ENCODE assay signal across 33 cellular contexts in the genomic region with DNA sequence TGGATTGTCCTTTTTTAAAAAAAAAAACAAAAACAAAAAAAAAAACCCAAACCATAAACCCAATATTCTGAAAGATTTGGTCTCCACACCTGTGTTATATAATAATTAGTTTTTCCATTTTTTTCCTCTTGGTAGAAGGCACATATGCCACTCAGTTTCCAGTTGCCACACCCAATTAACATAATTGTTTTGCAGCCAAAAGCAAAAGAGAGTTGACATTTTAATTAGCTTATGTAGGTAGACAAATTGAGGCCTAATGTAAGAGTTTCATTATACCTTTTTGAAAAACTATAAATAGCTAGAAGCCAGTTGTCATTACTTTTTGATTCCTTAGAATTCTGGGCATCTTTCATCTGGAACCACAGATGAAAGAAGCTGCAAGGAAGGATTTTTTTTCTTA.
"Had no signal": no experiment of that assay in that cellular context is flagged by ENCODE, and none has a peak within 500 bp of the region (broad histone marks: within the 10 kb centered on the region; RNA-seq: fewer than 3 reads in every experiment).

No MANE protein-coding gene starts in this region.

- ATAC-seq: activated T-cell treated with anti-CD3 and anti-CD28 coated beads, Interleukin-2, amount 50 U/mL, for 72 hours; activated T-helper 17 cell treated with anti-CD3 and anti-CD28 coated beads, Interleukin-2, amount 50 U/mL, for 72 hours; PC-3 had no signal

- H3K36me3 Mint-ChIP-seq: activated naive CD4-positive, alpha-beta T cell treated with anti-CD3 and anti-CD28 coated beads, Interleukin-2, amount 50 U/mL, for 24 hours had no signal

- H3K27me3 Mint-ChIP-seq: activated B cell treated with CpG ODN at 0.5 μM for 24 hours; activated CD4-positive, alpha-beta memory T cell treated with anti-CD3 and anti-CD28 coated beads, Interleukin-2, amount 10 ng/mL, durations not matched to agents 7 days and 5 days; activated naive CD4-positive, alpha-beta T cell treated with anti-CD3 and anti-CD28 coated beads, Interleukin-2, amount 50 U/mL, for 24 hours; activated naive CD8-positive, alpha-beta T cell treated with anti-CD3 and anti-CD28 coated beads, Interleukin-2, amount 10 ng/mL, durations not matched to agents 7 days and 5 days; activated T-helper 17 cell treated with anti-CD3 and anti-CD28 coated beads, Interleukin-2, amount 50 U/mL, for 72 hours had no signal

- DNase-seq: activated B cell treated with CpG ODN at 0.5 μM for 24 hours; activated CD4-positive, alpha-beta memory T cell treated with anti-CD3 and anti-CD28 coated beads, Interleukin-2, amount 10 ng/mL, durations not matched to agents 7 days and 5 days; activated CD4-positive, alpha-beta T cell treated with anti-CD3 and anti-CD28 coated beads for 1 hour; activated CD4-positive, alpha-beta T cell treated with anti-CD3 and anti-CD28 coated beads for 48 hours; activated CD8-positive, alpha-beta memory T cell treated with anti-CD3 and anti-CD28 coated beads for 24 hours; activated effector memory CD4-positive, alpha-beta T cell treated with anti-CD3 and anti-CD28 coated beads, Interleukin-2, amount 50 U/mL, for 16 hours; activated naive CD4-positive, alpha-beta T cell; activated naive CD8-positive, alpha-beta T cell treated with anti-CD3 and anti-CD28 coated beads, Interleukin-2, amount 10 ng/mL, durations not matched to agents 7 days and 5 days; activated T-cell treated with anti-CD3 and anti-CD28 coated beads, Interleukin-2, amount 50 U/mL, for 1 hour; activated T-cell treated with anti-CD3 and anti-CD28 coated beads, Interleukin-2, amount 50 U/mL, for 72 hours; amygdala; cerebellar nuclear complex; Karpas-422; KBM-7; NCI-H146; NCI-H1930; NCI-H2081 treated with DMSO at 0.1 percent for 48 hours; NCI-H2227 treated with DMSO at 0.1 percent for 48 hours; NCI-H446; NCI-H510A treated with DMSO at 0.1 percent for 48 hours; NCI-H526 treated with DMSO at 0.1 percent for 48 hours; NCI-H82; NK-92 treated with Interleukin-12 subunit alpha and Interleukin-12 subunit beta, amount 100 ng/mL, for 24 hours; PC-3; Peyer's patch; RPMI8226; SHP77 treated with DMSO at 0.1 percent for 48 hours; SW 1271; T-helper 1 cell; T-helper 2 cell; T-helper 9 cell had no signal

- H3K9me3 Mint-ChIP-seq: activated B cell treated with CpG ODN at 0.5 μM for 24 hours; activated CD4-positive, alpha-beta memory T cell treated with anti-CD3 and anti-CD28 coated beads, Interleukin-2, amount 10 ng/mL, durations not matched to agents 7 days and 5 days; activated naive CD4-positive, alpha-beta T cell treated with anti-CD3 and anti-CD28 coated beads, Interleukin-2, amount 50 U/mL, for 24 hours; activated naive CD8-positive, alpha-beta T cell treated with anti-CD3 and anti-CD28 coated beads, Interleukin-2, amount 10 ng/mL, durations not matched to agents 7 days and 5 days; activated T-cell treated with anti-CD3 and anti-CD28 coated beads, Interleukin-2, amount 50 U/mL, for 72 hours; activated T-helper 17 cell treated with anti-CD3 and anti-CD28 coated beads, Interleukin-2, amount 50 U/mL, for 72 hours had no signal

- H3K27ac Mint-ChIP-seq: activated B cell treated with CpG ODN at 0.5 μM for 24 hours; activated CD4-positive, alpha-beta memory T cell treated with anti-CD3 and anti-CD28 coated beads, Interleukin-2, amount 10 ng/mL, durations not matched to agents 7 days and 5 days; activated naive CD4-positive, alpha-beta T cell treated with anti-CD3 and anti-CD28 coated beads, Interleukin-2, amount 50 U/mL, for 24 hours; activated naive CD8-positive, alpha-beta T cell treated with anti-CD3 and anti-CD28 coated beads, Interleukin-2, amount 10 ng/mL, durations not matched to agents 7 days and 5 days; activated T-cell treated with anti-CD3 and anti-CD28 coated beads, Interleukin-2, amount 50 U/mL, for 72 hours; activated T-helper 17 cell treated with anti-CD3 and anti-CD28 coated beads, Interleukin-2, amount 50 U/mL, for 72 hours had no signal

- H3K4me3 Mint-ChIP-seq: activated B cell treated with CpG ODN at 0.5 μM for 24 hours; activated CD4-positive, alpha-beta memory T cell treated with anti-CD3 and anti-CD28 coated beads, Interleukin-2, amount 10 ng/mL, durations not matched to agents 7 days and 5 days; activated naive CD4-positive, alpha-beta T cell treated with anti-CD3 and anti-CD28 coated beads, Interleukin-2, amount 50 U/mL, for 24 hours; activated naive CD8-positive, alpha-beta T cell treated with anti-CD3 and anti-CD28 coated beads, Interleukin-2, amount 10 ng/mL, durations not matched to agents 7 days and 5 days; activated T-cell treated with anti-CD3 and anti-CD28 coated beads, Interleukin-2, amount 50 U/mL, for 72 hours; activated T-helper 17 cell treated with anti-CD3 and anti-CD28 coated beads, Interleukin-2, amount 50 U/mL, for 72 hours had no signal
